ENCODE assay signal across 29 cellular contexts in the genomic region with DNA sequence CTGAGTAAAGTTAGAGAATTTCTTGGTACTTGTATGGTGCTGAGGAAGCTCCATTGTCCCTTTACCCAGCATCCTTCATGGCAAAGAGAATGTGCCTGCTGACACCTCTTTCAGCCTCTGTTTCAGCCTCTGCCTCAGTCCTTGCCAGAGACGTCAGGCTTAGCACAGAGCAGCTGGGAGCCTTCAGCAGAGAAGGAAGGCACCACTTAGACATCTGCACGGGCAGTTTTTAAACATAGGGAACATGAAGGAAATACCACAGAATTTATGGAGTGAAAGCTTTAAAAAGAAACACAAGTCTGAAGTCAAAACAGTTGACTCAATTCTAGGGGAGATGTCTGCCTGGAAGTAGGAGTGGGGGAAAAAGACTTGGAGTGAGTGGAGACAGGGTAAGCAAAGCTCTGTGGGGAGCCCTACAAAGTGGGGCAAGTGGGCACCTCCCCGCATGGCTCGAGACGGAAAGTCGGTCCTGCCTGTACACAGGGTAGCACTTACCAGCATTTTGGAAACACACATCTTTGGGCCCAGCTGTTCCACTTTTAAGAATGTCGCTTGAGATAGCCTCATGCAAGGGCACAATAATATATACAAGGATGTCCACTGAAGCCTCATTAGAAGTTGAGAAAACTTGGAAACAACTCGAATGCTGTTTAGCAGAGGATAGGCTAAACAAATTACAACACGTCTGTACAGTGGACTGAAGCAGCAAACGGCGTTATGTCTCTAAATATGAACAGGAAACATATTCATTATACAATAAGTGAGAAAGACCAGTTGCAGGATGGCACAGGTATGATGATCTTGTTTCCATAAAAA. TPM values are rescaled to one million over a fixed set of nuclear protein-coding genes. Genes with fewer than 3 reads are reported as not detected.
DNase-seq lines count a peak whose midpoint lies in the region; ATAC-seq and TF ChIP-seq lines count a peak whose summit lies in the region.
"Had no signal": no experiment of that assay in that cellular context is flagged by ENCODE, and none has a peak within 500 bp of the region (broad histone marks: within the 10 kb centered on the region; RNA-seq: fewer than 3 reads in every experiment).

No MANE protein-coding gene starts in this region.

- CTCF ChIA-PET in CD8-positive, alpha-beta T cell (lab: Charles Lee) = interaction anchor here (1.3 to 3.0 kb wide), 2 partner anchors 10 to 179 kb away, joined by 4 to 13 read pairs; no protein-coding TSS in a partner anchor

- ATAC-seq in GM19035 (IDR thresholded peaks at IDR 0.05; ENCODE audit: unreplicated experiment) (no peak), HG03469 (IDR thresholded peaks at IDR 0.05; ENCODE audit: unreplicated experiment) (no peak)
- no peak for ATAC-seq in CD8-positive, alpha-beta T cell
- ATAC-seq: naive thymus-derived CD8-positive, alpha-beta T cell; pancreas had no signal

- peaks cover 3% of the 10 kb centered on the region for H3K27me3 Mint-ChIP-seq in CD8-positive, alpha-beta T cell (ENCODE audit: low read depth)
- H3K27me3 Mint-ChIP-seq: stimulated activated naive CD8-positive, alpha-beta T cell treated with anti-CD3 and anti-CD28 coated beads, Interleukin-15, Interleukin-2, amounts not matched to agents 100 ng/mL and 50 ng/mL, for 24 hours had no signal

- no peaks in the 10 kb centered on the region for H3K9me3 ChIP-seq in CD8-positive, alpha-beta T cell (ENCODE audit: low read length)
- H3K9me3 ChIP-seq: adrenal gland, pancreas, right lobe of liver, tibial artery had no signal

- no peak overlapping the region for H3K27ac Mint-ChIP-seq in CD8-positive, alpha-beta T cell
- H3K27ac Mint-ChIP-seq: activated CD4-positive, alpha-beta memory T cell treated with anti-CD3 and anti-CD28 coated beads, Interleukin-2, amount 10 ng/mL, durations not matched to agents 7 days and 5 days; naive thymus-derived CD8-positive, alpha-beta T cell; stimulated activated naive CD8-positive, alpha-beta T cell treated with anti-CD3 and anti-CD28 coated beads, Interleukin-15, Interleukin-2, amounts not matched to agents 100 ng/mL and 50 ng/mL, for 24 hours had no signal

- DNase-seq in activated CD8-positive, alpha-beta memory T cell treated with anti-CD3 and anti-CD28 coated beads for 24 hours = peak; percentile 21
- DNase-seq in activated CD8-positive, alpha-beta memory T cell treated with anti-CD3 and anti-CD28 coated beads, Interleukin-2, amount 50 U/mL, for 4 hours = no peak
- DNase-seq in foreskin fibroblast (peak; percentile 23 to 46), non-pigmented ciliary epithelial cell (ENCODE audit: low read depth) (peak; percentile 42), medulla oblongata (ENCODE audit: extremely low spot score) (no peak)
- DNase-seq in CD8-positive, alpha-beta T cell = no peak
- DNase-seq: activated CD4-positive, alpha-beta memory T cell treated with anti-CD3 and anti-CD28 coated beads, Interleukin-2, amount 10 ng/mL, durations not matched to agents 7 days and 5 days; adrenal gland; COR-L47; DMS79; effector memory CD4-positive, alpha-beta T cell; glutamatergic neuron; mesendoderm; MV-4-11; naive thymus-derived CD8-positive, alpha-beta T cell; NCI-H2171 treated with DMSO at 0.1 percent for 48 hours; NCI-H524; NK-92 treated with Interleukin-12 subunit alpha and Interleukin-12 subunit beta, amount 100 ng/mL, for 24 hours; pancreas; PC-9; Right ventricle myocardium superior; stimulated activated CD4-positive, alpha-beta T cell treated with anti-CD3 and anti-CD28 coated beads, Interleukin-15, amount 100 ng/mL, for 24 hours; T1000; tibial artery had no signal

- intact Hi-C loops in CD8-positive, alpha-beta T cell (cut with DNase I, micrococcal nuclease) = no loop called here

- H3K4me1 Mint-ChIP-seq in CD8-positive, alpha-beta T cell (ENCODE audit: low read depth) = peaks cover 2% of the 10 kb centered on the region

- TF ChIP-seq CTCF in foreskin fibroblast (IDR thresholded peaks at IDR 0.05; ENCODE audit: low read depth, low read length) = no peak
- no peak for TF ChIP-seq CTCF in CD8-positive, alpha-beta T cell (IDR thresholded peaks at IDR 0.05)

- H3K4me1 ChIP-seq in CD8-positive, alpha-beta T cell (ENCODE audit: insufficient read depth, low read length) = no peaks in the 10 kb centered on the region
- H3K4me1 ChIP-seq: adrenal gland, right lobe of liver, tibial artery had no signal

- no peak overlapping the region for H3K27ac ChIP-seq in CD8-positive, alpha-beta T cell (ENCODE audit: low read depth, low read length)
- H3K27ac ChIP-seq: 22Rv1, adrenal gland, pancreas, PC-9, right lobe of liver, tibial artery had no signal

- H3K36me3 ChIP-seq in CD8-positive, alpha-beta T cell (ENCODE audit: insufficient read depth, low read length) = no peaks in the 10 kb centered on the region
- H3K36me3 ChIP-seq: adrenal gland, pancreas, right lobe of liver, tibial artery had no signal

- H3K36me3 Mint-ChIP-seq in CD8-positive, alpha-beta T cell = no peaks in the 10 kb centered on the region
- H3K36me3 Mint-ChIP-seq: naive thymus-derived CD8-positive, alpha-beta T cell had no signal

- H3K4me3 ChIP-seq in foreskin fibroblast (ENCODE audit: low read depth in 1 of 2, low read length in 2 of 2) = no peak overlapping the region
- H3K4me3 ChIP-seq in CD8-positive, alpha-beta T cell (ENCODE audit: low read depth, low read length) = no peak overlapping the region
- H3K4me3 ChIP-seq: adrenal gland, pancreas, PC-9, right lobe of liver, tibial artery had no signal

- H3K4me3 Mint-ChIP-seq in CD8-positive, alpha-beta T cell = no peak overlapping the region
- H3K4me3 Mint-ChIP-seq: activated CD4-positive, alpha-beta memory T cell treated with anti-CD3 and anti-CD28 coated beads, Interleukin-2, amount 10 ng/mL, durations not matched to agents 7 days and 5 days; naive thymus-derived CD8-positive, alpha-beta T cell; stimulated activated naive CD8-positive, alpha-beta T cell treated with anti-CD3 and anti-CD28 coated beads, Interleukin-15, Interleukin-2, amounts not matched to agents 100 ng/mL and 50 ng/mL, for 24 hours had no signal

- H3K9me3 Mint-ChIP-seq in CD8-positive, alpha-beta T cell = no peaks in the 10 kb centered on the region
- H3K9me3 Mint-ChIP-seq: activated CD4-positive, alpha-beta memory T cell treated with anti-CD3 and anti-CD28 coated beads, Interleukin-2, amount 10 ng/mL, durations not matched to agents 7 days and 5 days; naive thymus-derived CD8-positive, alpha-beta T cell; stimulated activated naive CD8-positive, alpha-beta T cell treated with anti-CD3 and anti-CD28 coated beads, Interleukin-15, Interleukin-2, amounts not matched to agents 100 ng/mL and 50 ng/mL, for 24 hours had no signal

- POLR2A ChIA-PET in CD8-positive, alpha-beta T cell (lab: Charles Lee) = no interaction called here

- no peaks in the 10 kb centered on the region for H3K27me3 ChIP-seq in CD8-positive, alpha-beta T cell (ENCODE audit: insufficient read depth, low read length)
- H3K27me3 ChIP-seq: adrenal gland, pancreas, right lobe of liver had no signal

RNA-seq across cellular contexts. Expression of a gene that starts 5.0 kb away (rescaled TPM):
- total RNA-seq in CD8-positive, alpha-beta T cell = under 1 TPM; 0.43 to 0.97 TPM

RNA-seq across cellular contexts. Expression of a gene that starts 46.3 kb away (rescaled TPM):
- total RNA-seq in CD8-positive, alpha-beta T cell = 10 to 100 TPM; 19.8 to 21.3 TPM

Comparison
In these comparisons a context has a peak if more than half of its experiments do, and no peak if none do; other contexts are left out.
1. DNase-seq: peak in activated CD8-positive, alpha-beta memory T cell treated with anti-CD3 and anti-CD28 coated beads for 24 hours (single experiment), foreskin fibroblast (2 of 2) and non-pigmented ciliary epithelial cell (single experiment); none in activated CD8-positive, alpha-beta memory T cell treated with anti-CD3 and anti-CD28 coated beads, Interleukin-2, amount 50 U/mL, for 4 hours (single experiment), CD8-positive, alpha-beta T cell (0 of 7) and medulla oblongata (single experiment).